In genomic region chr19:5341448-5341820, GRCh38 we compare ENCODE assay signal across 12 cellular contexts. TPM values are rescaled to one million over a fixed set of nuclear protein-coding genes. Genes with fewer than 3 reads are reported as not detected.
DNase-seq lines count a peak whose midpoint lies in the region; ATAC-seq lines count a peak whose summit lies in the region.
"Had no signal": no experiment of that assay in that cellular context is flagged by ENCODE, and none has a peak within 500 bp of the region (broad histone marks: within the 10 kb centered on the region; RNA-seq: fewer than 3 reads in every experiment).

No MANE protein-coding gene starts in this region.

- peaks cover 4% of the 10 kb centered on the region for H3K9me3 ChIP-seq in trophoblast cell (ENCODE audit: insufficient read depth, low read depth, low read length)
- H3K9me3 ChIP-seq: ovary, suprapubic skin had no signal

- no peak overlapping the region for H2AK5ac ChIP-seq in trophoblast cell (ENCODE audit: low read length)

- H3K27ac Mint-ChIP-seq in dendritic cell treated with granulocyte-macrophage colony-stimulating factor and Interleukin-4, amounts not matched to agents 40 ng/mL and 50 ng/mL, for 4 days = no peak overlapping the region

- H2BK5ac ChIP-seq in trophoblast cell (ENCODE audit: low read depth, low read length, poor library complexity) = no peak overlapping the region

- H3K36me3 Mint-ChIP-seq in activated T-cell treated with anti-CD3 and anti-CD28 coated beads, Interleukin-2, amount 50 U/mL, for 4 hours (ENCODE audit: insufficient read depth) = no peaks in the 10 kb centered on the region
- H3K36me3 Mint-ChIP-seq in dendritic cell treated with granulocyte-macrophage colony-stimulating factor and Interleukin-4, amounts not matched to agents 40 ng/mL and 50 ng/mL, for 4 days (ENCODE audit: low read depth) = no peaks in the 10 kb centered on the region

- H3K14ac ChIP-seq in trophoblast cell (ENCODE audit: low read length) = no peak overlapping the region

- H2BK12ac ChIP-seq in trophoblast cell (ENCODE audit: low read length) = no peak overlapping the region

- no peak overlapping the region for H4K8ac ChIP-seq in trophoblast cell (ENCODE audit: low read depth, low read length)

- in situ Hi-C loops in KBM-7 (cut with MboI; ENCODE audit: low pct_unique_long_range_greater_than_20kb, low sequenced_read_pairs) = no loop called here

- H3K4me2 ChIP-seq in trophoblast cell (ENCODE audit: low read length) = no peak overlapping the region

- no peak overlapping the region for H3K23ac ChIP-seq in trophoblast cell (ENCODE audit: low read length)

- H3K4me3 ChIP-seq in trophoblast cell (ENCODE audit: low read depth, low read length) = no peak overlapping the region
- H3K4me3 ChIP-seq: HAP-1, ovary had no signal

- H3K9ac ChIP-seq in trophoblast cell (ENCODE audit: low read length) = no peak overlapping the region

- no peak overlapping the region for H3K18ac ChIP-seq in trophoblast cell (ENCODE audit: low read length)

- no peak for DNase-seq in activated T-cell treated with anti-CD3 and anti-CD28 coated beads, Interleukin-2, amount 50 U/mL, for 4 hours
- DNase-seq in activated T-cell treated with anti-CD3 and anti-CD28 coated beads, Interleukin-2, amount 50 U/mL, for 48 hours = no peak
- DNase-seq in KBM-7 = peak; percentile 43
- peak; percentile 69 to 79 for DNase-seq in trophoblast cell
- DNase-seq in NCI-H1417 (lab: John Stamatoyannopoulos, UW) = no peak
- DNase-seq in cortex of kidney (lab: John Stamatoyannopoulos, UW) = no peak
- DNase-seq in DMS79 (lab: John Stamatoyannopoulos, UW) = no peak

- peaks cover 5% of the 10 kb centered on the region for H3K79me1 ChIP-seq in trophoblast cell (ENCODE audit: low read length)

- peaks cover 12% of the 10 kb centered on the region for H3K4me1 Mint-ChIP-seq in activated T-cell treated with anti-CD3 and anti-CD28 coated beads, Interleukin-2, amount 50 U/mL, for 4 hours (ENCODE audit: low read depth)
- H3K4me1 Mint-ChIP-seq in dendritic cell treated with granulocyte-macrophage colony-stimulating factor and Interleukin-4, amounts not matched to agents 40 ng/mL and 50 ng/mL, for 4 days (ENCODE audit: low read depth) = peaks cover 13% of the 10 kb centered on the region

- peaks cover 20% of the 10 kb centered on the region for H3K27me3 ChIP-seq in trophoblast cell (ENCODE audit: insufficient read depth, low read length)
- H3K27me3 ChIP-seq: ovary had no signal

- no peak overlapping the region for H3K27ac ChIP-seq in trophoblast cell (ENCODE audit: low read depth, low read length)
- H3K27ac ChIP-seq: ovary, RWPE1, suprapubic skin had no signal

- H2BK120ac ChIP-seq in trophoblast cell (ENCODE audit: insufficient read depth, low read length, poor library complexity) = no peak overlapping the region

- no peak overlapping the region for H4K91ac ChIP-seq in trophoblast cell (ENCODE audit: low read depth, low read length)

- no CpG with 5 or more reads among the region's 13 CpGs for WGBS in trophoblast cell (ENCODE audit: extremely low coverage, insufficient coverage, insufficient read length)

- peak overlapping the region; percentile 55 for H3K4me3 Mint-ChIP-seq in activated T-cell treated with anti-CD3 and anti-CD28 coated beads, Interleukin-2, amount 50 U/mL, for 4 hours
- peak overlapping the region; percentile 52 for H3K4me3 Mint-ChIP-seq in dendritic cell treated with granulocyte-macrophage colony-stimulating factor and Interleukin-4, amounts not matched to agents 40 ng/mL and 50 ng/mL, for 4 days

- no peaks in the 10 kb centered on the region for H3K9me3 Mint-ChIP-seq in activated T-cell treated with anti-CD3 and anti-CD28 coated beads, Interleukin-2, amount 50 U/mL, for 4 hours
- H3K9me3 Mint-ChIP-seq in dendritic cell treated with granulocyte-macrophage colony-stimulating factor and Interleukin-4, amounts not matched to agents 40 ng/mL and 50 ng/mL, for 4 days = no peaks in the 10 kb centered on the region

- H3K79me2 ChIP-seq in trophoblast cell (ENCODE audit: control insufficient read depth, insufficient read depth, low read length, poor library complexity) = peaks cover 1% of the 10 kb centered on the region

- H3K4ac ChIP-seq in trophoblast cell (ENCODE audit: low read depth, low read length) = no peak overlapping the region

- no peaks in the 10 kb centered on the region for H3K36me3 ChIP-seq in trophoblast cell (ENCODE audit: control insufficient read depth in 1 of 2, insufficient read depth in 2 of 2, low read length in 2 of 2)
- H3K36me3 ChIP-seq: HAP-1, ovary, suprapubic skin had no signal

- intact Hi-C loops in dendritic cell treated with granulocyte-macrophage colony-stimulating factor and Interleukin-4, amounts not matched to agents 40 ng/mL and 50 ng/mL, for 4 days (cut with micrococcal nuclease) = no loop called here

- H3K27me3 Mint-ChIP-seq in activated T-cell treated with anti-CD3 and anti-CD28 coated beads, Interleukin-2, amount 50 U/mL, for 4 hours (ENCODE audit: low read depth) = peaks cover 48% of the 10 kb centered on the region
- peaks cover 69% of the 10 kb centered on the region for H3K27me3 Mint-ChIP-seq in dendritic cell treated with granulocyte-macrophage colony-stimulating factor and Interleukin-4, amounts not matched to agents 40 ng/mL and 50 ng/mL, for 4 days

- H4K12ac ChIP-seq in trophoblast cell (ENCODE audit: low read depth, low read length) = no peak overlapping the region

- no peak for ATAC-seq in activated T-cell treated with anti-CD3 and anti-CD28 coated beads, Interleukin-2, amount 50 U/mL, for 4 hours

- H2AFZ ChIP-seq in trophoblast cell (ENCODE audit: insufficient read depth, low read length, poor library complexity) = no peak overlapping the region

- H3K4me1 ChIP-seq in trophoblast cell (ENCODE audit: control insufficient read depth in 1 of 2, insufficient read depth in 2 of 2, low read length in 2 of 2) = peaks cover 4 to 11% of the 10 kb centered on the region in 2 experiments

RNA-seq across cellular contexts. Expression of gene PTPRS, which starts 0.8 kb away (rescaled TPM):
- 1 to 10 TPM in 1 of 3 donors, under 1 TPM in 2; 0.79 to 1.3 (median 0.92) TPM for total RNA-seq in activated T-cell treated with anti-CD3 and anti-CD28 coated beads, Interleukin-2, amount 50 U/mL, for 4 hours
- 17.3 and 18.1 TPM in 2 replicates for polyA plus RNA-seq in trophoblast cell (2013)

Comparison
In these comparisons a context has a peak if more than half of its experiments do, and no peak if none do; other contexts are left out.
1. DNase-seq: peak in KBM-7 (single experiment) and trophoblast cell (2 of 2); none in activated T-cell treated with anti-CD3 and anti-CD28 coated beads, Interleukin-2, amount 50 U/mL, for 4 hours (single experiment), activated T-cell treated with anti-CD3 and anti-CD28 coated beads, Interleukin-2, amount 50 U/mL, for 48 hours (0 of 2), NCI-H1417 (0 of 3), cortex of kidney (single experiment) and DMS79 (single experiment).